Comparison of ENCODE assay signal across 20 cellular contexts in genomic region chr17:35705705-35706104, GRCh38. TPM values are rescaled to one million over a fixed set of nuclear protein-coding genes. Genes with fewer than 3 reads are reported as not detected.
A peak's percentile ranks its signal among the peaks of the same experiment; 100 is the strongest.
DNase-seq lines count a peak whose midpoint lies in the region; ATAC-seq and TF ChIP-seq lines count a peak whose summit lies in the region.
"Had no signal": no experiment of that assay in that cellular context is flagged by ENCODE, and none has a peak within 500 bp of the region (broad histone marks: within the 10 kb centered on the region; RNA-seq: fewer than 3 reads in every experiment).

No MANE protein-coding gene starts in this region.

- POLR2A ChIA-PET in MCF 10A (lab: Yijun Ruan, JAX): no interaction called here

- in situ Hi-C loops in mammary epithelial cell (cut with MboI; ENCODE audit: low sequenced_read_pairs in 2 of 2): no loop called here

- ATAC-seq in RWPE2 (ENCODE audit: low read depth) (0 out of 3 replicates have a peak, but pooled peaks have one; percentile 33), body of pancreas (no peak), HG02642 (IDR thresholded peaks at IDR 0.05; ENCODE audit: poor library complexity, unreplicated experiment) (no peak)
- ATAC-seq: CD8-positive, alpha-beta T cell had no signal

- no peak overlapping the region for H2AFZ ChIP-seq in mammary epithelial cell (ENCODE audit: low read depth, low read length)

- no peak for TF ChIP-seq POLR2A in body of pancreas (IDR thresholded peaks at IDR 0.05)

- CTCF ChIA-PET in MCF 10A (lab: Yijun Ruan, JAX) (interaction anchor here (2.8 kb wide), 1 partner anchor 42 kb away, joined by 15 read pairs; no protein-coding TSS in a partner anchor), mammary epithelial cell (lab: Charles Lee; ENCODE audit: low non-redundant PET) (no interaction called here)

- no peak for TF ChIP-seq CTCF in MCF 10A (IDR thresholded peaks at IDR 0.05; ENCODE audit: unreplicated experiment)
- no peak for TF ChIP-seq CTCF in mammary epithelial cell (conservative IDR thresholded peaks at IDR 0.05 in 1 of 2, IDR thresholded peaks at IDR 0.05 in 1 of 2; ENCODE audit: extremely low read depth in 1 of 2, insufficient read depth in 1 of 2, low read depth in 1 of 2, low read length in 2 of 2)
- no peak for TF ChIP-seq CTCF in RWPE2 (IDR thresholded peaks at IDR 0.05; ENCODE audit: poor library complexity, severe bottlenecking)
- TF ChIP-seq CTCF in CD14-positive monocyte (IDR thresholded peaks at IDR 0.05): no peak
- no peak for TF ChIP-seq CTCF in body of pancreas (IDR thresholded peaks at IDR 0.05)

- no peak overlapping the region for H3K4me2 ChIP-seq in mammary epithelial cell (ENCODE audit: insufficient read depth, low read depth, low read length)
- H3K4me2 ChIP-seq: BLaER1 had no signal

- DNase-seq in MCF 10A (ENCODE audit: unreplicated experiment): no peak
- DNase-seq in mammary epithelial cell: no peak
- DNase-seq in RWPE2 (ENCODE audit: low spot score): no peak
- peak; percentile 13 for DNase-seq in kidney tubule cell (ENCODE audit: low spot score)
- no peak for DNase-seq in CD14-positive monocyte (ENCODE audit: low spot score)
- no peak for DNase-seq in body of pancreas
- DNase-seq: CD8-positive, alpha-beta T cell; DND-41; KBM-7; NCI-H1694 treated with DMSO at 0.1 percent for 48 hours; NCI-H2107; NCI-H226; NCI-H524 treated with DMSO at 0.1 percent for 48 hours; SHP77 had no signal

- no peaks in the 10 kb centered on the region for H3K4me1 Mint-ChIP-seq in MCF 10A (ENCODE audit: insufficient read depth, unreplicated experiment)
- H3K4me1 Mint-ChIP-seq in CD14-positive monocyte: no peaks in the 10 kb centered on the region

- H3K27me3 ChIP-seq in mammary epithelial cell (ENCODE audit: insufficient read depth, low read length) (no peaks in the 10 kb centered on the region), RWPE2 (ENCODE audit: insufficient read depth, poor library complexity, severe bottlenecking) (no peaks in the 10 kb centered on the region), body of pancreas (no peaks in the 10 kb centered on the region)
- H3K27me3 ChIP-seq: BLaER1 had no signal

- H3K27me3 Mint-ChIP-seq in MCF 10A (ENCODE audit: insufficient read depth, unreplicated experiment) (no peaks in the 10 kb centered on the region), CD14-positive monocyte (ENCODE audit: low read depth in 3 of 3) (no peaks in the 10 kb centered on the region)

- no peak overlapping the region for H3K9ac ChIP-seq in mammary epithelial cell (ENCODE audit: insufficient read depth, low read length)
- H3K9ac ChIP-seq: BLaER1 had no signal

- H3K36me3 ChIP-seq in mammary epithelial cell (ENCODE audit: insufficient read depth, low read length) (peaks cover 10% of the 10 kb centered on the region), RWPE2 (ENCODE audit: low read depth) (peaks cover 38% of the 10 kb centered on the region), body of pancreas (replicated peaks in 1 of 2; ENCODE audit: insufficient read depth in 1 of 2, low read depth in 2 of 2) (no peaks in the 10 kb centered on the region)

- peaks cover 17% of the 10 kb centered on the region for H3K79me2 ChIP-seq in mammary epithelial cell (ENCODE audit: insufficient read depth, low read length)

- H4K20me1 ChIP-seq in mammary epithelial cell (ENCODE audit: insufficient read depth, low read length): no peaks in the 10 kb centered on the region

- H3K9me3 ChIP-seq in mammary epithelial cell (replicated peaks; ENCODE audit: insufficient read depth, low read length): no peaks in the 10 kb centered on the region
- H3K9me3 ChIP-seq in RWPE2 (ENCODE audit: severe bottlenecking): no peaks in the 10 kb centered on the region
- no peaks in the 10 kb centered on the region for H3K9me3 ChIP-seq in body of pancreas
- H3K9me3 ChIP-seq: BLaER1 had no signal

- 69% methylated on average over 5 of the region's 5 CpGs for whole genome bisulfite sequencing in mammary epithelial cell (ENCODE audit: low coverage, missing lambda C conversion rate)
- WGBS in body of pancreas, 2 donors: 62 to 75% methylated on average over 5 of the region's 5 CpGs

- peaks cover 11% of the 10 kb centered on the region for H3K9me3 Mint-ChIP-seq in MCF 10A (ENCODE audit: unreplicated experiment)
- peaks cover 0 to 7% (median 0%) of the 10 kb centered on the region in 7 donors for H3K9me3 Mint-ChIP-seq in CD14-positive monocyte

- dilution Hi-C loops in mammary epithelial cell (cut with HindIII; ENCODE audit: low sequenced_read_pairs): no loop called here

- intact Hi-C loops in MCF 10A (cut with micrococcal nuclease): no loop called here
- intact Hi-C loops in mammary epithelial cell (cut with micrococcal nuclease): no loop called here
- intact Hi-C loops in CD14-positive monocyte (cut with micrococcal nuclease): no loop called here
- intact Hi-C loops in body of pancreas (cut with DNase I): no loop called here

- H3K4me3 ChIP-seq in mammary epithelial cell (replicated peaks in 1 of 3; ENCODE audit: insufficient read depth in 1 of 3, low read depth in 2 of 3, low read length in 3 of 3) (no peak overlapping the region), RWPE2 (ENCODE audit: severe bottlenecking) (no peak overlapping the region), body of pancreas (no peak overlapping the region)
- H3K4me3 ChIP-seq: BLaER1, SK-N-MC had no signal

- H3K4me3 Mint-ChIP-seq in MCF 10A (ENCODE audit: unreplicated experiment) (no peak overlapping the region), CD14-positive monocyte (no peak overlapping the region)
- H3K4me3 Mint-ChIP-seq: CD8-positive, alpha-beta T cell had no signal

- H3K4me1 ChIP-seq in mammary epithelial cell (ENCODE audit: insufficient read depth, low read length) (no peaks in the 10 kb centered on the region), RWPE2 (ENCODE audit: insufficient read depth, poor library complexity, severe bottlenecking) (no peaks in the 10 kb centered on the region), body of pancreas (peaks cover 33% of the 10 kb centered on the region)

- BruUV-seq in MCF 10A (replicated peaks; lab: Mats Ljungman, UMichigan) (no TSS peak), mammary epithelial cell (replicated peaks; lab: Mats Ljungman, UMichigan) (no TSS peak)

- peaks cover 28% of the 10 kb centered on the region for H3K36me3 Mint-ChIP-seq in MCF 10A (ENCODE audit: insufficient read depth, unreplicated experiment)
- H3K36me3 Mint-ChIP-seq in CD14-positive monocyte: peaks cover 45 to 62% of the 10 kb centered on the region in 2 donors

- H3K27ac ChIP-seq in mammary epithelial cell (ENCODE audit: insufficient read depth, low read depth, low read length) (no peak overlapping the region), RWPE2 (ENCODE audit: poor library complexity, severe bottlenecking) (no peak overlapping the region), body of pancreas (no peak overlapping the region)
- H3K27ac ChIP-seq: BLaER1, SK-N-MC had no signal

- H3K27ac Mint-ChIP-seq in MCF 10A (ENCODE audit: low read depth, unreplicated experiment) (peak overlapping the region; percentile 17), CD14-positive monocyte (no peak overlapping the region)
- H3K27ac Mint-ChIP-seq: CD8-positive, alpha-beta T cell had no signal

RNA-seq across cellular contexts. Expression of gene RASL10B, which starts 25.7 kb away (rescaled TPM):
- total RNA-seq in MCF 10A (2022) (0.09 and 0.10 TPM in 2 replicates), mammary epithelial cell (under 1 TPM; 0.19 to 0.67 TPM), body of pancreas (10 to 100 TPM in 1 of 2 donors, 1 to 10 TPM in 1; 8.8 to 17.8 TPM)
- polyA plus RNA-seq in mammary epithelial cell (0.07 TPM), CD14-positive monocyte (not detected)
- polyA minus RNA-seq in mammary epithelial cell: not detected
- total RNA-seq: OCI-LY7 had no signal

RNA-seq across cellular contexts. Expression of gene GAS2L2, which starts 47.3 kb away (rescaled TPM):
- 0.23 and 0.39 TPM in 2 replicates for total RNA-seq in MCF 10A (2022)
- under 1 TPM in 1 of 2 donors, not detected in 1; 0.24 TPM for total RNA-seq in mammary epithelial cell
- polyA plus RNA-seq in mammary epithelial cell: 0.07 TPM
- 0.31 TPM for polyA minus RNA-seq in mammary epithelial cell
- polyA plus RNA-seq in CD14-positive monocyte: not detected
- total RNA-seq in body of pancreas: not detected
- total RNA-seq: G401 had no signal

RNA-seq across cellular contexts. Expression of gene C17orf50, which starts 55.0 kb away (rescaled TPM):
- total RNA-seq in MCF 10A (2022) (not detected in 2 replicates), mammary epithelial cell (not detected), body of pancreas (not detected)
- polyA plus RNA-seq in mammary epithelial cell (not detected), CD14-positive monocyte (not detected)
- not detected for polyA minus RNA-seq in mammary epithelial cell
- total RNA-seq: CD8-positive, alpha-beta T cell; G401; H4; OCI-LY7 had no signal
